1 cellular context compared by ENCODE assay signal in the genomic region with DNA sequence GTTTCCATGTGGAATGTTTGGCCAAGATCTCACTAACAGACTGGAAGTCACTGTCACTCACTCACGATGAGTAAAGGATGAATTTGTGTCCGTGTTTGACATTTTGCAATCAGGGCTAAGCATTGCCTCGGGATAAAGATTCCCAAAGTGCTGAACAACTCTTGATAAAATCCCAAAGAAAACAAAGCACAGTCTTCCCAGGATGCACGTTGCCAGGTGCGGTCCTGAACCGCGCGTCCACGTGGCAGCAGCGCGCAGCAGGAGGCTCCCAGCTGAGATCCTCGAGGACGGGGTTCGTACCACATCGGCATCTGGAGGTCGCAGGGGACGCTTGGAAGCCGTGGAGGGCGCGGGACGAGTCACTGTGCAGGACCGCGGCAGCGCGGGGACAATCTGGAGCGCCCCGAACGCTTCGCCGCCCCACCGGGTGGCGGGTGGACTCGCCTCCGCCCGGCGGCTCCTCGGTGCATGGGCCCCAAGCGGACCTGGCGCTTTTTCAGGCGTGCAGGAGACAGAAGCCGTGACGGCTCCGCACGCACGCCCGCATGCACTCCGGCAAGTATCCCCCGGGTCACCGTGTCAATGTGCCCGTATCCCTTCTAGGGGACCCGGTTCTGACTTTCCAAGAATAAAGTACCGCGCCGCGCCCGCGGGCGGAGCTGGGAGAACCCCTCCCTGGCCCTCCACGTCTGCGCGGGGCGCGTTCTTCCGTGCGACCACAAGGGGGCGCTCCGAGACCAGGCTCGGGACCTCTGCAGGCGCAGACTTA.
A peak's percentile ranks its signal among the peaks of the same experiment; 100 is the strongest.
TF ChIP-seq lines count a peak whose summit lies in the region.

No MANE protein-coding gene starts in this region.

TF ChIP-seq in HepG2, 621 proteins besides CTCF, POLR2A, EP300 and RAD21 (continued from another document):
- no peak; the same call in 1 of the 2 replicates for TF ChIP-seq ZNF34 (CRISPR knock-in tag; IDR thresholded peaks at IDR 0.05; ENCODE audit: borderline replicate concordance)
- TF ChIP-seq, protein P1, sequence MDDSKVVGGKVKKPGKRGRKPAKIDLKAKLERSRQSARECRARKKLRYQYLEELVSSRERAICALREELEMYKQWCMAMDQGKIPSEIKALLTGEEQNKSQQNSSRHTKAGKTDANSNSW (CRISPR knock-in tag; IDR thresholded peaks at IDR 0.05; ENCODE audit: borderline replicate concordance), result peak; percentile 97; the same call in 1 of the 2 replicates
- TF ChIP-seq MXI1 (IDR thresholded peaks at IDR 0.05; ENCODE audit: borderline replicate concordance, low read depth, low read length), result peak; percentile 45; the same call in 1 of the 3 replicates
- TF ChIP-seq ZNF761 (CRISPR knock-in tag; conservative IDR thresholded peaks at IDR 0.05), result no peak
- peak; percentile 69 for TF ChIP-seq ZFX (CRISPR knock-in tag; IDR thresholded peaks at IDR 0.05; ENCODE audit: low read depth)
- TF ChIP-seq ZNF790 (CRISPR knock-in tag; IDR thresholded peaks at IDR 0.05; ENCODE audit: borderline replicate concordance), result peak; percentile 95; the same call in 1 of the 2 replicates
- no peak for TF ChIP-seq RXRB (CRISPR knock-in tag; IDR thresholded peaks at IDR 0.05; ENCODE audit: borderline replicate concordance)
- TF ChIP-seq ZNF460 (CRISPR knock-in tag; IDR thresholded peaks at IDR 0.05; ENCODE audit: borderline replicate concordance), result no peak
- peak; percentile 94 for TF ChIP-seq ZNF20 (CRISPR knock-in tag; IDR thresholded peaks at IDR 0.05)
- peak; percentile 74 for TF ChIP-seq NFE2L1 (CRISPR knock-in tag; IDR thresholded peaks at IDR 0.05; ENCODE audit: borderline replicate concordance)
- peak; percentile 71; the same call in 1 of the 2 replicates for TF ChIP-seq SPEN (CRISPR knock-in tag; IDR thresholded peaks at IDR 0.05; ENCODE audit: low read depth)
- TF ChIP-seq ZNF709 (CRISPR knock-in tag; IDR thresholded peaks at IDR 0.05), result peak; percentile 96
- peak; percentile 1; the same call in 1 of the 2 replicates for TF ChIP-seq KDM5A (IDR thresholded peaks at IDR 0.05; ENCODE audit: borderline replicate concordance, low read length)
- no peak for TF ChIP-seq TBX3 (IDR thresholded peaks at IDR 0.05; ENCODE audit: borderline replicate concordance)
- TF ChIP-seq PRPF4 (IDR thresholded peaks at IDR 0.05; ENCODE audit: low read depth, low read length, poor library complexity, severe bottlenecking), result no peak
- TF ChIP-seq KDM6A (CRISPR knock-in tag; IDR thresholded peaks at IDR 0.05; ENCODE audit: low read depth), result peak; percentile 22; the same call in 1 of the 2 replicates
- TF ChIP-seq, protein P2, sequence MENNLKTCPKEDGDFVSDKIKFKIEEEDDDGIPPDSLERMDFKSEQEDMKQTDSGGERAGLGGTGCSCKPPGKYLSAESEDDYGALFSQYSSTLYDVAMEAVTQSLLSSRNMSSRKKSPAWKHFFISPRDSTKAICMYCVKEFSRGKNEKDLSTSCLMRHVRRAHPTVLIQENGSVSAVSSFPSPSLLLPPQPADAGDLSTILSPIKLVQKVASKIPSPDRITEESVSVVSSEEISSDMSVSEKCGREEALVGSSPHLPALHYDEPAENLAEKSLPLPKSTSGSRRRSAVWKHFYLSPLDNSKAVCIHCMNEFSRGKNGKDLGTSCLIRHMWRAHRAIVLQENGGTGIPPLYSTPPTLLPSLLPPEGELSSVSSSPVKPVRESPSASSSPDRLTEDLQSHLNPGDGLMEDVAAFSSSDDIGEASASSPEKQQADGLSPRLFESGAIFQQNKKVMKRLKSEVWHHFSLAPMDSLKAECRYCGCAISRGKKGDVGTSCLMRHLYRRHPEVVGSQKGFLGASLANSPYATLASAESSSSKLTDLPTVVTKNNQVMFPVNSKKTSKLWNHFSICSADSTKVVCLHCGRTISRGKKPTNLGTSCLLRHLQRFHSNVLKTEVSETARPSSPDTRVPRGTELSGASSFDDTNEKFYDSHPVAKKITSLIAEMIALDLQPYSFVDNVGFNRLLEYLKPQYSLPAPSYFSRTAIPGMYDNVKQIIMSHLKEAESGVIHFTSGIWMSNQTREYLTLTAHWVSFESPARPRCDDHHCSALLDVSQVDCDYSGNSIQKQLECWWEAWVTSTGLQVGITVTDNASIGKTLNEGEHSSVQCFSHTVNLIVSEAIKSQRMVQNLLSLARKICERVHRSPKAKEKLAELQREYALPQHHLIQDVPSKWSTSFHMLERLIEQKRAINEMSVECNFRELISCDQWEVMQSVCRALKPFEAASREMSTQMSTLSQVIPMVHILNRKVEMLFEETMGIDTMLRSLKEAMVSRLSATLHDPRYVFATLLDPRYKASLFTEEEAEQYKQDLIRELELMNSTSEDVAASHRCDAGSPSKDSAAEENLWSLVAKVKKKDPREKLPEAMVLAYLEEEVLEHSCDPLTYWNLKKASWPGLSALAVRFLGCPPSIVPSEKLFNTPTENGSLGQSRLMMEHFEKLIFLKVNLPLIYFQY (CRISPR knock-in tag; IDR thresholded peaks at IDR 0.05; ENCODE audit: borderline replicate concordance), result no peak
- TF ChIP-seq ZNF652 (CRISPR knock-in tag; IDR thresholded peaks at IDR 0.05; ENCODE audit: borderline replicate concordance, low read depth), result no peak
- peak; percentile 48 for TF ChIP-seq SALL1 (CRISPR knock-in tag; IDR thresholded peaks at IDR 0.05)
- TF ChIP-seq PAF1 (CRISPR knock-in tag; IDR thresholded peaks at IDR 0.05), result no peak
- TF ChIP-seq, protein P3, sequence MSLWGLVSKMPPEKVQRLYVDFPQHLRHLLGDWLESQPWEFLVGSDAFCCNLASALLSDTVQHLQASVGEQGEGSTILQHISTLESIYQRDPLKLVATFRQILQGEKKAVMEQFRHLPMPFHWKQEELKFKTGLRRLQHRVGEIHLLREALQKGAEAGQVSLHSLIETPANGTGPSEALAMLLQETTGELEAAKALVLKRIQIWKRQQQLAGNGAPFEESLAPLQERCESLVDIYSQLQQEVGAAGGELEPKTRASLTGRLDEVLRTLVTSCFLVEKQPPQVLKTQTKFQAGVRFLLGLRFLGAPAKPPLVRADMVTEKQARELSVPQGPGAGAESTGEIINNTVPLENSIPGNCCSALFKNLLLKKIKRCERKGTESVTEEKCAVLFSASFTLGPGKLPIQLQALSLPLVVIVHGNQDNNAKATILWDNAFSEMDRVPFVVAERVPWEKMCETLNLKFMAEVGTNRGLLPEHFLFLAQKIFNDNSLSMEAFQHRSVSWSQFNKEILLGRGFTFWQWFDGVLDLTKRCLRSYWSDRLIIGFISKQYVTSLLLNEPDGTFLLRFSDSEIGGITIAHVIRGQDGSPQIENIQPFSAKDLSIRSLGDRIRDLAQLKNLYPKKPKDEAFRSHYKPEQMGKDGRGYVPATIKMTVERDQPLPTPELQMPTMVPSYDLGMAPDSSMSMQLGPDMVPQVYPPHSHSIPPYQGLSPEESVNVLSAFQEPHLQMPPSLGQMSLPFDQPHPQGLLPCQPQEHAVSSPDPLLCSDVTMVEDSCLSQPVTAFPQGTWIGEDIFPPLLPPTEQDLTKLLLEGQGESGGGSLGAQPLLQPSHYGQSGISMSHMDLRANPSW (CRISPR knock-in tag; IDR thresholded peaks at IDR 0.05; ENCODE audit: borderline replicate concordance), result peak; percentile 73; the same call in 1 of the 2 replicates
- no peak for TF ChIP-seq NCOA5 (CRISPR knock-in tag; IDR thresholded peaks at IDR 0.05)
- peak; percentile 95 for TF ChIP-seq ZNF781 (CRISPR knock-in tag; IDR thresholded peaks at IDR 0.05; ENCODE audit: borderline replicate concordance, not compliant biosample characterization)
- 0 out of 2 replicates have a peak, but pooled peaks have one; percentile 57 for TF ChIP-seq ATAD3A (CRISPR knock-in tag; IDR thresholded peaks at IDR 0.05)
- TF ChIP-seq GZF1 (CRISPR knock-in tag; IDR thresholded peaks at IDR 0.05), result no peak; the same call in 1 of the 2 replicates
- TF ChIP-seq ZNF138 (CRISPR knock-in tag; IDR thresholded peaks at IDR 0.05; ENCODE audit: low read depth), result peak; percentile 97; the same call in 1 of the 2 replicates
